Comparison of ENCODE assay signal across 1 cellular context in the genomic region with DNA sequence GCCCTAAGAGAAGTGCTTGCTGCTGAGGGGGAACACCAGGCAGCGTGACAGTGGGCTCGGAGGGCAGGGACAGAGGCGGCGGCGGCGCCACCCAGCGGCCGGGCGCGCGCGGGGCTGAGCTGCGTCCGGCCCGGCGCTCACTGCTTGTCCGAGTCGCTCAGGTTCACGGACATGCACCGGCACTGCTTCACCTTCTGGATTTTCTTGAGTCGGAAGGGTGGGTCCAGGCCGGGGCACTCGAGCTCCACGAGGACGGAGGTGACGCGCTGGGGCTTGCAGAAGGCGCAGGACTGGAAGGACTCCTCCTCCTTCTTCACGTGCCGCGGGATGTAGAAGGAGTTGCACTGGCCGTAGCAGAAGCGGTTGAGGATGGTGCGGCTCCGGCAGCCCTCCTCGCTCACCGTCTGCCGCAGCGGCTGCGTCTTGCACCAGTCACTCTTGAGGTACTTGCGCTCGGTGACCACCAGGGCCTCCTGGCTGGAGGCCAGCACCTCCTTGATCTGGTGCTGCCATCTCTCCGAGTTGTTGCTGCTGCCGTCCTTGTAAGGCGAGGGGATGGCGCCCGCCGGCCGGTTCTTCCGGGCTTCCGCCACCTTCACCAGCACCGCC.
TF ChIP-seq lines count a peak whose summit lies in the region.

No MANE protein-coding gene starts in this region.

TF ChIP-seq in WTC11, 78 proteins besides CTCF, POLR2A, EP300 and RAD21 (continued from another document and continues in another):
- TF ChIP-seq FOXK1 (CRISPR knock-in tag; IDR thresholded peaks at IDR 0.05) = no peak; the same call in 1 of the 2 replicates
- no peak for TF ChIP-seq ATF1 (CRISPR knock-in tag; IDR thresholded peaks at IDR 0.05)
- TF ChIP-seq, protein P1, sequence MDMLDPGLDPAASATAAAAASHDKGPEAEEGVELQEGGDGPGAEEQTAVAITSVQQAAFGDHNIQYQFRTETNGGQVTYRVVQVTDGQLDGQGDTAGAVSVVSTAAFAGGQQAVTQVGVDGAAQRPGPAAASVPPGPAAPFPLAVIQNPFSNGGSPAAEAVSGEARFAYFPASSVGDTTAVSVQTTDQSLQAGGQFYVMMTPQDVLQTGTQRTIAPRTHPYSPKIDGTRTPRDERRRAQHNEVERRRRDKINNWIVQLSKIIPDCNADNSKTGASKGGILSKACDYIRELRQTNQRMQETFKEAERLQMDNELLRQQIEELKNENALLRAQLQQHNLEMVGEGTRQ (CRISPR knock-in tag; IDR thresholded peaks at IDR 0.05) = peak; percentile 52
- TF ChIP-seq, protein P2, sequence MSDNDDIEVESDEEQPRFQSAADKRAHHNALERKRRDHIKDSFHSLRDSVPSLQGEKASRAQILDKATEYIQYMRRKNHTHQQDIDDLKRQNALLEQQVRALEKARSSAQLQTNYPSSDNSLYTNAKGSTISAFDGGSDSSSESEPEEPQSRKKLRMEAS (CRISPR knock-in tag; IDR thresholded peaks at IDR 0.05) = peak; percentile 69; the same call in 1 of the 2 replicates
- TF ChIP-seq, protein P3, sequence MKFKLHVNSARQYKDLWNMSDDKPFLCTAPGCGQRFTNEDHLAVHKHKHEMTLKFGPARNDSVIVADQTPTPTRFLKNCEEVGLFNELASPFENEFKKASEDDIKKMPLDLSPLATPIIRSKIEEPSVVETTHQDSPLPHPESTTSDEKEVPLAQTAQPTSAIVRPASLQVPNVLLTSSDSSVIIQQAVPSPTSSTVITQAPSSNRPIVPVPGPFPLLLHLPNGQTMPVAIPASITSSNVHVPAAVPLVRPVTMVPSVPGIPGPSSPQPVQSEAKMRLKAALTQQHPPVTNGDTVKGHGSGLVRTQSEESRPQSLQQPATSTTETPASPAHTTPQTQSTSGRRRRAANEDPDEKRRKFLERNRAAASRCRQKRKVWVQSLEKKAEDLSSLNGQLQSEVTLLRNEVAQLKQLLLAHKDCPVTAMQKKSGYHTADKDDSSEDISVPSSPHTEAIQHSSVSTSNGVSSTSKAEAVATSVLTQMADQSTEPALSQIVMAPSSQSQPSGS (CRISPR knock-in tag; IDR thresholded peaks at IDR 0.05; ENCODE audit: borderline replicate concordance, low read depth) = no peak
- no peak for TF ChIP-seq RELA (CRISPR knock-in tag; IDR thresholded peaks at IDR 0.05; ENCODE audit: borderline replicate concordance)
- no peak for TF ChIP-seq MXD4 (CRISPR knock-in tag; IDR thresholded peaks at IDR 0.05; ENCODE audit: borderline replicate concordance)
- TF ChIP-seq, protein P4, sequence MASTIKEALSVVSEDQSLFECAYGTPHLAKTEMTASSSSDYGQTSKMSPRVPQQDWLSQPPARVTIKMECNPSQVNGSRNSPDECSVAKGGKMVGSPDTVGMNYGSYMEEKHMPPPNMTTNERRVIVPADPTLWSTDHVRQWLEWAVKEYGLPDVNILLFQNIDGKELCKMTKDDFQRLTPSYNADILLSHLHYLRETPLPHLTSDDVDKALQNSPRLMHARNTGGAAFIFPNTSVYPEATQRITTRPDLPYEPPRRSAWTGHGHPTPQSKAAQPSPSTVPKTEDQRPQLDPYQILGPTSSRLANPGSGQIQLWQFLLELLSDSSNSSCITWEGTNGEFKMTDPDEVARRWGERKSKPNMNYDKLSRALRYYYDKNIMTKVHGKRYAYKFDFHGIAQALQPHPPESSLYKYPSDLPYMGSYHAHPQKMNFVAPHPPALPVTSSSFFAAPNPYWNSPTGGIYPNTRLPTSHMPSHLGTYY (CRISPR knock-in tag; IDR thresholded peaks at IDR 0.05) = no peak
- no peak for TF ChIP-seq ZNF671 (CRISPR knock-in tag; IDR thresholded peaks at IDR 0.05)
- no peak for TF ChIP-seq ZNF121 (CRISPR knock-in tag; IDR thresholded peaks at IDR 0.05)
- TF ChIP-seq NFYB (CRISPR knock-in tag; conservative IDR thresholded peaks at IDR 0.05; ENCODE audit: low read depth) = no peak
- TF ChIP-seq, protein P5, sequence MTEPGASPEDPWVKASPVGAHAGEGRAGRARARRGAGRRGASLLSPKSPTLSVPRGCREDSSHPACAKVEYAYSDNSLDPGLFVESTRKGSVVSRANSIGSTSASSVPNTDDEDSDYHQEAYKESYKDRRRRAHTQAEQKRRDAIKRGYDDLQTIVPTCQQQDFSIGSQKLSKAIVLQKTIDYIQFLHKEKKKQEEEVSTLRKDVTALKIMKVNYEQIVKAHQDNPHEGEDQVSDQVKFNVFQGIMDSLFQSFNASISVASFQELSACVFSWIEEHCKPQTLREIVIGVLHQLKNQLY (CRISPR knock-in tag; IDR thresholded peaks at IDR 0.05) = no peak
- no peak for TF ChIP-seq CREB1 (CRISPR knock-in tag; IDR thresholded peaks at IDR 0.05)
- TF ChIP-seq, protein P6, sequence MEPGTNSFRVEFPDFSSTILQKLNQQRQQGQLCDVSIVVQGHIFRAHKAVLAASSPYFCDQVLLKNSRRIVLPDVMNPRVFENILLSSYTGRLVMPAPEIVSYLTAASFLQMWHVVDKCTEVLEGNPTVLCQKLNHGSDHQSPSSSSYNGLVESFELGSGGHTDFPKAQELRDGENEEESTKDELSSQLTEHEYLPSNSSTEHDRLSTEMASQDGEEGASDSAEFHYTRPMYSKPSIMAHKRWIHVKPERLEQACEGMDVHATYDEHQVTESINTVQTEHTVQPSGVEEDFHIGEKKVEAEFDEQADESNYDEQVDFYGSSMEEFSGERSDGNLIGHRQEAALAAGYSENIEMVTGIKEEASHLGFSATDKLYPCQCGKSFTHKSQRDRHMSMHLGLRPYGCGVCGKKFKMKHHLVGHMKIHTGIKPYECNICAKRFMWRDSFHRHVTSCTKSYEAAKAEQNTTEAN (CRISPR knock-in tag; IDR thresholded peaks at IDR 0.05) = no peak
- TF ChIP-seq NR3C1 (CRISPR knock-in tag; conservative IDR thresholded peaks at IDR 0.05; ENCODE audit: low read depth) = no peak
- TF ChIP-seq ELF4 (CRISPR knock-in tag; IDR thresholded peaks at IDR 0.05; ENCODE audit: low read depth) = no peak
- TF ChIP-seq, protein P7, sequence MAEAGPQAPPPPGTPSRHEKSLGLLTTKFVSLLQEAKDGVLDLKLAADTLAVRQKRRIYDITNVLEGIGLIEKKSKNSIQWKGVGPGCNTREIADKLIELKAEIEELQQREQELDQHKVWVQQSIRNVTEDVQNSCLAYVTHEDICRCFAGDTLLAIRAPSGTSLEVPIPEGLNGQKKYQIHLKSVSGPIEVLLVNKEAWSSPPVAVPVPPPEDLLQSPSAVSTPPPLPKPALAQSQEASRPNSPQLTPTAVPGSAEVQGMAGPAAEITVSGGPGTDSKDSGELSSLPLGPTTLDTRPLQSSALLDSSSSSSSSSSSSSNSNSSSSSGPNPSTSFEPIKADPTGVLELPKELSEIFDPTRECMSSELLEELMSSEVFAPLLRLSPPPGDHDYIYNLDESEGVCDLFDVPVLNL (CRISPR knock-in tag; IDR thresholded peaks at IDR 0.05; ENCODE audit: borderline replicate concordance, low read depth) = no peak
- no peak for TF ChIP-seq IRF2 (CRISPR knock-in tag; IDR thresholded peaks at IDR 0.05; ENCODE audit: borderline replicate concordance, low read depth)
- TF ChIP-seq JAZF1 (CRISPR knock-in tag; IDR thresholded peaks at IDR 0.05) = no peak
- peak; percentile 54; the same call in 1 of the 2 replicates for TF ChIP-seq SP1 (CRISPR knock-in tag; conservative IDR thresholded peaks at IDR 0.05)
- TF ChIP-seq GTF2I (CRISPR knock-in tag; conservative IDR thresholded peaks at IDR 0.05) = no peak
- no peak for TF ChIP-seq EMX1 (CRISPR knock-in tag; IDR thresholded peaks at IDR 0.05)
- TF ChIP-seq, protein P8, sequence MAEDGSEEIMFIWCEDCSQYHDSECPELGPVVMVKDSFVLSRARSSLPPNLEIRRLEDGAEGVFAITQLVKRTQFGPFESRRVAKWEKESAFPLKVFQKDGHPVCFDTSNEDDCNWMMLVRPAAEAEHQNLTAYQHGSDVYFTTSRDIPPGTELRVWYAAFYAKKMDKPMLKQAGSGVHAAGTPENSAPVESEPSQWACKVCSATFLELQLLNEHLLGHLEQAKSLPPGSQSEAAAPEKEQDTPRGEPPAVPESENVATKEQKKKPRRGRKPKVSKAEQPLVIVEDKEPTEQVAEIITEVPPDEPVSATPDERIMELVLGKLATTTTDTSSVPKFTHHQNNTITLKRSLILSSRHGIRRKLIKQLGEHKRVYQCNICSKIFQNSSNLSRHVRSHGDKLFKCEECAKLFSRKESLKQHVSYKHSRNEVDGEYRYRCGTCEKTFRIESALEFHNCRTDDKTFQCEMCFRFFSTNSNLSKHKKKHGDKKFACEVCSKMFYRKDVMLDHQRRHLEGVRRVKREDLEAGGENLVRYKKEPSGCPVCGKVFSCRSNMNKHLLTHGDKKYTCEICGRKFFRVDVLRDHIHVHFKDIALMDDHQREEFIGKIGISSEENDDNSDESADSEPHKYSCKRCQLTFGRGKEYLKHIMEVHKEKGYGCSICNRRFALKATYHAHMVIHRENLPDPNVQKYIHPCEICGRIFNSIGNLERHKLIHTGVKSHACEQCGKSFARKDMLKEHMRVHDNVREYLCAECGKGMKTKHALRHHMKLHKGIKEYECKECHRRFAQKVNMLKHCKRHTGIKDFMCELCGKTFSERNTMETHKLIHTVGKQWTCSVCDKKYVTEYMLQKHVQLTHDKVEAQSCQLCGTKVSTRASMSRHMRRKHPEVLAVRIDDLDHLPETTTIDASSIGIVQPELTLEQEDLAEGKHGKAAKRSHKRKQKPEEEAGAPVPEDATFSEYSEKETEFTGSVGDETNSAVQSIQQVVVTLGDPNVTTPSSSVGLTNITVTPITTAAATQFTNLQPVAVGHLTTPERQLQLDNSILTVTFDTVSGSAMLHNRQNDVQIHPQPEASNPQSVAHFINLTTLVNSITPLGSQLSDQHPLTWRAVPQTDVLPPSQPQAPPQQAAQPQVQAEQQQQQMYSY (CRISPR knock-in tag; IDR thresholded peaks at IDR 0.05) = no peak; the same call in 1 of the 2 replicates
- TF ChIP-seq ZNF219 (CRISPR knock-in tag; IDR thresholded peaks at IDR 0.05; ENCODE audit: borderline replicate concordance) = no peak
- TF ChIP-seq, protein P9, sequence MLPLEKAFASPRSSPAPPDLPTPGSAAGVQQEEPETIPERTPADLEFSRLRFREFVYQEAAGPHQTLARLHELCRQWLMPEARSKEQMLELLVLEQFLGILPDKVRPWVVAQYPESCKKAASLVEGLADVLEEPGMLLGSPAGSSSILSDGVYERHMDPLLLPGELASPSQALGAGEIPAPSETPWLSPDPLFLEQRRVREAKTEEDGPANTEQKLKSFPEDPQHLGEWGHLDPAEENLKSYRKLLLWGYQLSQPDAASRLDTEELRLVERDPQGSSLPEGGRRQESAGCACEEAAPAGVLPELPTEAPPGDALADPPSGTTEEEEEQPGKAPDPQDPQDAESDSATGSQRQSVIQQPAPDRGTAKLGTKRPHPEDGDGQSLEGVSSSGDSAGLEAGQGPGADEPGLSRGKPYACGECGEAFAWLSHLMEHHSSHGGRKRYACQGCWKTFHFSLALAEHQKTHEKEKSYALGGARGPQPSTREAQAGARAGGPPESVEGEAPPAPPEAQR (CRISPR knock-in tag; IDR thresholded peaks at IDR 0.05) = no peak
- no peak for TF ChIP-seq NFATC4 (CRISPR knock-in tag; IDR thresholded peaks at IDR 0.05)
- TF ChIP-seq ETV6 (CRISPR knock-in tag; IDR thresholded peaks at IDR 0.05) = peak; percentile 89
- no peak for TF ChIP-seq ZNF416 (CRISPR knock-in tag; IDR thresholded peaks at IDR 0.05)
- TF ChIP-seq PRRX2 (CRISPR knock-in tag; IDR thresholded peaks at IDR 0.05) = no peak
- 0 out of 2 replicates have a peak, but pooled peaks have one; percentile 62 for TF ChIP-seq ZNF138 (CRISPR knock-in tag; conservative IDR thresholded peaks at IDR 0.05)
- TF ChIP-seq ZNF232 (CRISPR knock-in tag; IDR thresholded peaks at IDR 0.05) = peak; percentile 51; the same call in 1 of the 2 replicates
- peak; percentile 45; the same call in 1 of the 2 replicates for TF ChIP-seq FOXP1 (CRISPR knock-in tag; IDR thresholded peaks at IDR 0.05; ENCODE audit: borderline replicate concordance)
- TF ChIP-seq JUN (CRISPR knock-in tag; IDR thresholded peaks at IDR 0.05) = no peak
- no peak for TF ChIP-seq NR1H2 (CRISPR knock-in tag; IDR thresholded peaks at IDR 0.05)
- no peak for TF ChIP-seq ZNF423 (CRISPR knock-in tag; IDR thresholded peaks at IDR 0.05)
- TF ChIP-seq CREM (CRISPR knock-in tag; IDR thresholded peaks at IDR 0.05) = no peak
- no peak for TF ChIP-seq GABPB1 (CRISPR knock-in tag; IDR thresholded peaks at IDR 0.05)
- TF ChIP-seq, protein P10, sequence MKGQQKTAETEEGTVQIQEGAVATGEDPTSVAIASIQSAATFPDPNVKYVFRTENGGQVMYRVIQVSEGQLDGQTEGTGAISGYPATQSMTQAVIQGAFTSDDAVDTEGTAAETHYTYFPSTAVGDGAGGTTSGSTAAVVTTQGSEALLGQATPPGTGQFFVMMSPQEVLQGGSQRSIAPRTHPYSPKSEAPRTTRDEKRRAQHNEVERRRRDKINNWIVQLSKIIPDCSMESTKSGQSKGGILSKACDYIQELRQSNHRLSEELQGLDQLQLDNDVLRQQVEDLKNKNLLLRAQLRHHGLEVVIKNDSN (CRISPR knock-in tag; IDR thresholded peaks at IDR 0.05) = 0 out of 2 replicates have a peak, but pooled peaks have one; percentile 14
- TF ChIP-seq ZNF317 (CRISPR knock-in tag; IDR thresholded peaks at IDR 0.05; ENCODE audit: borderline replicate concordance, low read depth) = no peak
- 0 out of 2 replicates have a peak, but pooled peaks have one; percentile 69 for TF ChIP-seq TP53 (CRISPR knock-in tag; IDR thresholded peaks at IDR 0.05)
- peak; percentile 64; the same call in 1 of the 2 replicates for TF ChIP-seq CBFB (CRISPR knock-in tag; IDR thresholded peaks at IDR 0.05; ENCODE audit: low read depth)
- TF ChIP-seq, protein P11, sequence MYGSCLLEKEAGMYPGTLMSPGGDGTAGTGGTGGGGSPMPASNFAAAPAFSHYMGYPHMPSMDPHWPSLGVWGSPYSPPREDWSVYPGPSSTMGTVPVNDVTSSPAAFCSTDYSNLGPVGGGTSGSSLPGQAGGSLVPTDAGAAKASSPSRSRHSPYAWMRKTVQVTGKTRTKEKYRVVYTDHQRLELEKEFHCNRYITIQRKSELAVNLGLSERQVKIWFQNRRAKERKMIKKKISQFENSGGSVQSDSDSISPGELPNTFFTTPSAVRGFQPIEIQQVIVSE (CRISPR knock-in tag; IDR thresholded peaks at IDR 0.05; ENCODE audit: borderline replicate concordance) = no peak
- TF ChIP-seq, protein P12, sequence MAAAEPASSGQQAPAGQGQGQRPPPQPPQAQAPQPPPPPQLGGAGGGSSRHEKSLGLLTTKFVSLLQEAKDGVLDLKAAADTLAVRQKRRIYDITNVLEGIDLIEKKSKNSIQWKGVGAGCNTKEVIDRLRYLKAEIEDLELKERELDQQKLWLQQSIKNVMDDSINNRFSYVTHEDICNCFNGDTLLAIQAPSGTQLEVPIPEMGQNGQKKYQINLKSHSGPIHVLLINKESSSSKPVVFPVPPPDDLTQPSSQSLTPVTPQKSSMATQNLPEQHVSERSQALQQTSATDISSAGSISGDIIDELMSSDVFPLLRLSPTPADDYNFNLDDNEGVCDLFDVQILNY (CRISPR knock-in tag; IDR thresholded peaks at IDR 0.05) = no peak
